ENCODE assay signal across 16 cellular contexts in the genomic region with DNA sequence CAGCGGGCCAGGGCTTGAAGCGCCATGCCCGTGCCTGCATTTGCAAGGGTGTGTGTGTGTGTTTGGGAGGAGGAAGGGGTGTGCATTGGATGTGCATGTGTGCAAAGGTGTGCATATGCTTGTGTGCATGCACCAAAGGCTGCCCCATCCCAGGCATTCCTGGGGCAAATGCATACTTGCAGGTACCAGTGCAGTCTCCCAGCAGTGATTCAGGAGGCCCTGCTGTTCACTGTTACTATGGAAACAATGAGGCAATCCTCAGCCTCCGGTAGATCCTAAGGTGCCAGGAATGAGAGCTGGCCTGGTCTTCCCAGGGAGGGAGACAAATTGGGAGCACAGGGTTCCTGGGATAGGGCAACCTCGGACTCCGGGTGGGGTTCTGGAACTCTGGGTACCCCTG. TPM values are rescaled to one million over a fixed set of nuclear protein-coding genes. Genes with fewer than 3 reads are reported as not detected.
A peak's percentile ranks its signal among the peaks of the same experiment; 100 is the strongest.
DNase-seq lines count a peak whose midpoint lies in the region; ATAC-seq and TF ChIP-seq lines count a peak whose summit lies in the region.
"Had no signal": no experiment of that assay in that cellular context is flagged by ENCODE, and none has a peak within 500 bp of the region (broad histone marks: within the 10 kb centered on the region; RNA-seq: fewer than 3 reads in every experiment).

No MANE protein-coding gene starts in this region.

- no peak overlapping the region for H3K23ac ChIP-seq in H9 (ENCODE audit: insufficient read length, low read depth, low read length)

- no peak overlapping the region for H2AFZ ChIP-seq in H9 (ENCODE audit: low read length)

- H4K91ac ChIP-seq in H9 (ENCODE audit: insufficient read length, low read depth, low read length): no peak overlapping the region

- H3K79me2 ChIP-seq in H9 (ENCODE audit: insufficient read depth, low read length): no peaks in the 10 kb centered on the region

- H2AK5ac ChIP-seq in H9 (ENCODE audit: insufficient read length, low read length): no peak overlapping the region

- no peak overlapping the region for H3K14ac ChIP-seq in H9 (ENCODE audit: insufficient read depth, low read length)

- H4K20me1 ChIP-seq in H9 (ENCODE audit: control insufficient read depth, insufficient read depth, insufficient read length): no peaks in the 10 kb centered on the region

- H3T11ph ChIP-seq in H9 (ENCODE audit: low read length): no peak overlapping the region

- no peak overlapping the region for H3K27ac ChIP-seq in H9 (ENCODE audit: insufficient read length, low read depth, low read length)
- H3K27ac ChIP-seq: VCaP had no signal

- DNase-seq in AG09309 (ENCODE audit: low read depth) (peak; percentile 5), ELR (ENCODE audit: low read depth) (peak; percentile 60), RKO (ENCODE audit: low spot score) (peak; percentile 26), fibroblast of villous mesenchyme (ENCODE audit: low read depth) (peak; percentile 18), H9 (no peak), T-cell (no peak), COLO668 (lab: John Stamatoyannopoulos, UW; ENCODE audit: unreplicated experiment) (no peak), NCI-H187 treated with DMSO at 0.1 percent for 48 hours (lab: John Stamatoyannopoulos, UW) (no peak)
- DNase-seq: activated T-cell treated with anti-CD3 and anti-CD28 coated beads, Interleukin-2, amount 50 U/mL, for 4 hours; CD8-positive, alpha-beta T cell; immature natural killer cell; naive B cell; NCI-H1048; RPMI8226 had no signal

- WGBS in H9 (ENCODE audit: extremely low coverage, insufficient read length, low lambda C conversion rate): no CpG with 5 or more reads among the region's 6 CpGs

- peak overlapping the region in 1 of 2 experiments; percentile 35; a peak in 1 of 5 replicates for H3K4me3 Mint-ChIP-seq in H9
- H3K4me3 Mint-ChIP-seq in T-cell: no peak overlapping the region
- H3K4me3 Mint-ChIP-seq: activated T-cell treated with anti-CD3 and anti-CD28 coated beads, Interleukin-2, amount 50 U/mL, for 4 hours; CD8-positive, alpha-beta T cell; immature natural killer cell; naive B cell had no signal

- H2BK20ac ChIP-seq in H9 (ENCODE audit: low read depth, low read length, poor library complexity, severe bottlenecking): no peak overlapping the region

- no peaks in the 10 kb centered on the region for H3K23me2 ChIP-seq in H9 (ENCODE audit: insufficient read length, low read depth, low read length, poor library complexity, severe bottlenecking)

- H3K36me3 Mint-ChIP-seq in H9 (ENCODE audit: insufficient read depth in 1 of 3, low read depth in 3 of 3): no peaks in the 10 kb centered on the region
- H3K36me3 Mint-ChIP-seq in T-cell: no peaks in the 10 kb centered on the region
- H3K36me3 Mint-ChIP-seq: CD8-positive, alpha-beta T cell; immature natural killer cell; naive B cell had no signal

- H3K9me3 Mint-ChIP-seq in H9: no peaks in the 10 kb centered on the region
- H3K9me3 Mint-ChIP-seq in T-cell: no peaks in the 10 kb centered on the region
- H3K9me3 Mint-ChIP-seq: activated T-cell treated with anti-CD3 and anti-CD28 coated beads, Interleukin-2, amount 50 U/mL, for 4 hours; CD8-positive, alpha-beta T cell; immature natural killer cell; naive B cell had no signal

- H2BK12ac ChIP-seq in H9 (ENCODE audit: insufficient read length, low read depth, low read length): no peak overlapping the region

- TF ChIP-seq CTCF in AG09309 (IDR thresholded peaks at IDR 0.05; ENCODE audit: control insufficient read depth, insufficient read depth, low read depth, low read length, missing control alignments): no peak
- no peak for TF ChIP-seq CTCF in fibroblast of villous mesenchyme (IDR thresholded peaks at IDR 0.05; ENCODE audit: insufficient read depth, low read depth, low read length)
- TF ChIP-seq CTCF in H9 (conservative IDR thresholded peaks at IDR 0.05): no peak

- H3K27me3 Mint-ChIP-seq in H9 (ENCODE audit: low read depth) (peaks cover 11% of the 10 kb centered on the region), T-cell (peaks cover 34 to 45% of the 10 kb centered on the region in 2 donors)

- H3K27ac Mint-ChIP-seq in H9: no peak overlapping the region
- H3K27ac Mint-ChIP-seq in T-cell: no peak overlapping the region
- H3K27ac Mint-ChIP-seq: CD8-positive, alpha-beta T cell; immature natural killer cell; naive B cell had no signal

- no peak overlapping the region for H3K18ac ChIP-seq in H9 (ENCODE audit: insufficient read length, low read depth, low read length)

- H3K4ac ChIP-seq in H9 (ENCODE audit: low read depth, low read length): no peak overlapping the region

- H3K56ac ChIP-seq in H9 (ENCODE audit: insufficient read length, low read depth, low read length): no peak overlapping the region

- no peak overlapping the region for H3K4me2 ChIP-seq in H9 (ENCODE audit: insufficient read depth, insufficient read length, low read length)

- peaks cover 3% of the 10 kb centered on the region; the same call in 1 of the 2 replicates for H3K4me1 ChIP-seq in H9 (ENCODE audit: insufficient read depth, low read length)

- H3K9me3 ChIP-seq in H9 (ENCODE audit: control insufficient read depth, low read depth, low read length): no peaks in the 10 kb centered on the region

- peaks cover 27 to 51% of the 10 kb centered on the region in 2 experiments for H3K4me1 Mint-ChIP-seq in H9
- peaks cover 0 to 1% (median 0%) of the 10 kb centered on the region in 3 donors for H3K4me1 Mint-ChIP-seq in T-cell
- H3K4me1 Mint-ChIP-seq: immature natural killer cell had no signal

- H2BK5ac ChIP-seq in H9 (ENCODE audit: insufficient read length, low read length): no peak overlapping the region

- ATAC-seq in T-cell (replicated peaks in 1 of 4): no peak
- ATAC-seq: activated T-cell treated with anti-CD3 and anti-CD28 coated beads, Interleukin-2, amount 50 U/mL, for 4 hours; CD8-positive, alpha-beta T cell had no signal

- no peak overlapping the region for H2BK15ac ChIP-seq in H9 (ENCODE audit: low read depth, low read length)

- POLR2A ChIA-PET in T-cell (lab: Charles Lee): no interaction called here

- no peak overlapping the region for H4K5ac ChIP-seq in H9 (ENCODE audit: insufficient read length, low read depth, low read length)

- no peaks in the 10 kb centered on the region for H3K27me3 ChIP-seq in H9 (ENCODE audit: insufficient read depth, low read length)

- no peak overlapping the region for H3K4me3 ChIP-seq in AG09309 (ENCODE audit: control insufficient read depth, low read depth, low read length)
- H3K4me3 ChIP-seq in fibroblast of villous mesenchyme (ENCODE audit: low read depth, low read length): no peak overlapping the region

- CTCF ChIA-PET in T-cell (lab: Charles Lee): no interaction called here

- H4K8ac ChIP-seq in H9 (replicated peaks; ENCODE audit: insufficient read length, low read depth, low read length): no peak overlapping the region

- no peaks in the 10 kb centered on the region for H3K79me1 ChIP-seq in H9 (ENCODE audit: insufficient read depth, low read depth, low read length, poor library complexity, severe bottlenecking)

- no peak overlapping the region for H2BK120ac ChIP-seq in H9 (ENCODE audit: low read depth, low read length, poor library complexity, severe bottlenecking)

- H3K9ac ChIP-seq in H9 (ENCODE audit: extremely low read depth, insufficient read length, low read length): no peak overlapping the region

RNA-seq across cellular contexts. Expression of a gene that starts 7.5 kb away (rescaled TPM):
- 0.43 and 0.64 TPM in 2 replicates for total RNA-seq in fibroblast of villous mesenchyme
- total RNA-seq in H9 (2021): 4.5 and 5.9 TPM in 2 replicates
- not detected for total RNA-seq in T-cell
- total RNA-seq: activated T-cell treated with anti-CD3 and anti-CD28 coated beads, Interleukin-2, amount 50 U/mL, for 4 hours; CD8-positive, alpha-beta T cell; epithelial cell of proximal tubule had no signal

RNA-seq across cellular contexts. Expression of a gene that starts 8.1 kb away (rescaled TPM):
- not detected in 2 replicates for total RNA-seq in fibroblast of villous mesenchyme
- total RNA-seq in H9 (2021): 1.1 and 1.2 TPM in 2 replicates
- under 1 TPM in 2 of 5 donors, not detected in 3; 0.45 to 0.54 TPM for total RNA-seq in T-cell
- total RNA-seq: activated T-cell treated with anti-CD3 and anti-CD28 coated beads, Interleukin-2, amount 50 U/mL, for 4 hours; CD8-positive, alpha-beta T cell; epithelial cell of proximal tubule had no signal

RNA-seq across cellular contexts. Expression of a gene that starts 23.0 kb away (rescaled TPM):
- total RNA-seq in fibroblast of villous mesenchyme (9.9 and 17.4 TPM in 2 replicates), H9 (2021) (17.2 and 17.7 TPM in 2 replicates), T-cell (under 1 TPM in 2 of 5 donors, not detected in 3; 0.35 to 0.64 TPM)
- total RNA-seq: CD8-positive, alpha-beta T cell had no signal

Comparison
In these comparisons a context has a peak if more than half of its experiments do, and no peak if none do; other contexts are left out.
1. DNase-seq: peak in AG09309 (single experiment), ELR (single experiment), RKO (single experiment) and fibroblast of villous mesenchyme (single experiment); none in H9 (single experiment), T-cell (0 of 34), COLO668 (single experiment) and NCI-H187 treated with DMSO at 0.1 percent for 48 hours (single experiment).